11 cellular contexts compared by ENCODE assay signal in genomic region chr1:8023995-8024313, GRCh38. TPM values are rescaled to one million over a fixed set of nuclear protein-coding genes. Genes with fewer than 3 reads are reported as not detected.
DNase-seq lines count a peak whose midpoint lies in the region.
"Had no signal": no experiment of that assay in that cellular context is flagged by ENCODE, and none has a peak within 500 bp of the region (broad histone marks: within the 10 kb centered on the region; RNA-seq: fewer than 3 reads in every experiment).

No MANE protein-coding gene starts in this region.

- H3K4me1 ChIP-seq in endocrine pancreas (ENCODE audit: control insufficient read depth, insufficient read depth, low read length): peaks cover 26% of the 10 kb centered on the region
- peaks cover 19 to 45% of the 10 kb centered on the region in 2 donors for H3K4me1 ChIP-seq in mucosa of rectum (ENCODE audit: control insufficient read depth in 2 of 2, insufficient read depth in 2 of 2, low read length in 2 of 2)
- no peaks in the 10 kb centered on the region for H3K4me1 ChIP-seq in thymus (ENCODE audit: control insufficient read depth, insufficient read depth, low read length)

- H3K9ac ChIP-seq in endocrine pancreas (ENCODE audit: control insufficient read depth, insufficient read depth, low read length) (peak overlapping the region; percentile 11), mucosa of rectum (ENCODE audit: low read depth in 1 of 2, low read length in 2 of 2) (no peak overlapping the region)

- H3K27me3 ChIP-seq in endocrine pancreas (ENCODE audit: control insufficient read depth, insufficient read depth, low read length) (no peaks in the 10 kb centered on the region), mucosa of rectum (ENCODE audit: control insufficient read depth in 2 of 2, insufficient read depth in 2 of 2, low read length in 2 of 2) (peaks cover 0 to 2% of the 10 kb centered on the region in 2 donors), thymus (ENCODE audit: control insufficient read depth, insufficient read depth) (peaks cover 46% of the 10 kb centered on the region)

- no peaks in the 10 kb centered on the region for H3K36me3 ChIP-seq in endocrine pancreas (ENCODE audit: control insufficient read depth, insufficient read depth, low read length)
- H3K36me3 ChIP-seq in mucosa of rectum (ENCODE audit: control insufficient read depth in 2 of 2, insufficient read depth in 2 of 2, low read length in 2 of 2): no peaks in the 10 kb centered on the region
- H3K36me3 ChIP-seq in thymus (ENCODE audit: control insufficient read depth, insufficient read depth): no peaks in the 10 kb centered on the region

- DNase-seq in LHCN-M2 (ENCODE audit: low read depth) (peak; percentile 14), hippocampal formation (lab: John Stamatoyannopoulos, UW) (no peak), NCI-H510A (lab: John Stamatoyannopoulos, UW) (no peak), C1 segment of cervical spinal cord (lab: John Stamatoyannopoulos, UW) (no peak)
- no peak for DNase-seq in stimulated activated naive CD4-positive, alpha-beta T cell (lab: John Stamatoyannopoulos, UW)
- DNase-seq: activated CD8-positive, alpha-beta memory T cell treated with anti-CD3 and anti-CD28 coated beads, Interleukin-2, amount 50 U/mL, for 4 hours; DMS79; NCI-H774 had no signal

- WGBS in thymus: 49% methylated on average over 1 of the region's 1 CpG

- H3K4me3 ChIP-seq in endocrine pancreas (ENCODE audit: control insufficient read depth, insufficient read depth, low read length) (peak overlapping the region; percentile 100), mucosa of rectum (ENCODE audit: low read length in 2 of 2) (peak overlapping the region; percentile 71 to 83), thymus (ENCODE audit: low read length) (peak overlapping the region; percentile 32)

- H3K9me3 ChIP-seq in endocrine pancreas (ENCODE audit: control insufficient read depth, low read length) (no peaks in the 10 kb centered on the region), mucosa of rectum (ENCODE audit: control insufficient read depth in 2 of 2, low read length in 2 of 2) (no peaks in the 10 kb centered on the region), thymus (ENCODE audit: control insufficient read depth) (no peaks in the 10 kb centered on the region)

- H3K27ac ChIP-seq in mucosa of rectum (ENCODE audit: low read depth in 2 of 2, low read length in 2 of 2) (no peak overlapping the region), thymus (ENCODE audit: low read depth) (no peak overlapping the region)

RNA-seq across cellular contexts. Expression of gene ERRFI1, which starts 2.2 kb away (rescaled TPM):
- total RNA-seq in LHCN-M2 (2014; rRNA removed): 313 and 316 TPM in 2 replicates
- polyA plus RNA-seq in LHCN-M2 (2012): 106 TPM
- polyA plus RNA-seq in thymus: 75.0 TPM

Comparison
In these comparisons a context has a peak if more than half of its experiments do, and no peak if none do; other contexts are left out.
1. H3K4me3 ChIP-seq: peak in every context shown above with its lines; median percentile 100 in endocrine pancreas; 77 in mucosa of rectum; 32 in thymus.